Comparison of ENCODE assay signal across 1 cellular context in the genomic region with DNA sequence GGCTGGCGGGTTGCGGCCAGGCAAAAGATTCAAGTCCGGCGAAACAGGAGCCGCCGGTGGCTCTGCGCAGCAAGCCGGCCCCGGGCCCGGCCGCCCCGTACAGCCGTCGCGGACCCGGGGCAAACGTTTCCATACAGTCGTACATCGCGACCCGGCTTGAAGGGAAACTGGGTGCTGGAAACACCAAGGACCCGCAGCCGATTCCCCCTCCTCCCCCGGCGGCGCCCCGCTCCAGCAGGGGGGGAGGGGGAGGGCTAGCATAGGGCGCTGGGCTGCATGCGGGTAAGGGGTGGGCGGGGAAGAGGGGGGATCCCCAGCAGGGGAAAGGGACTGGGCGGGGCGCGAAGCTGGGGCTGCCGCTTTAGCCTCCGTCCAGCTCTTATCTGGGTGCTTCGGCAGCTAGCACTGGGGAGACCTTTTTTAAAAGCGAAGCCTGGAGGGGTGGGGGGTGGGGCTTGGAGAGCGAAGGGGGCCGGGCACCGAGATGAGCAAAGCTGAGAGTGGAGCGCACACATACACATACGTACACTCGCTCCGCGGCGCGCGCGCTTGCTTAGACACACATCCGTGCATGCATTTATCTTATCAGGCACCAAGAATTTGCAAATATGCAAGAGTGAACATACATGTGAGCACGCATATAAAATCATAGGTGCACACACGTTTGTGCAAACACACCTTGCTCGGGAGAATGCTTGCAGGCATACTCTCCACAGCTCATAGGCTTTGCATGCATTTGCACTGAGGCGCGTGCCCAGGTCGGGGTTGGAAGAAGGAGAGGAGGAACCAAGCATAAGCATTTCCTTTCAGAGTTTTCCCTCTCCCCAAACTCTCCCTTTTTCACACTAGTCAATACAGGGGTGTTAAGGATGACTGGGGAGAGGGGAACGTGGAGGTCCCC.
TF ChIP-seq lines count a peak whose summit lies in the region.

No MANE protein-coding gene starts in this region.

TF ChIP-seq in K562, 482 proteins besides CTCF, POLR2A, EP300 and RAD21 (continues in another document):
- TF ChIP-seq, protein P1, sequence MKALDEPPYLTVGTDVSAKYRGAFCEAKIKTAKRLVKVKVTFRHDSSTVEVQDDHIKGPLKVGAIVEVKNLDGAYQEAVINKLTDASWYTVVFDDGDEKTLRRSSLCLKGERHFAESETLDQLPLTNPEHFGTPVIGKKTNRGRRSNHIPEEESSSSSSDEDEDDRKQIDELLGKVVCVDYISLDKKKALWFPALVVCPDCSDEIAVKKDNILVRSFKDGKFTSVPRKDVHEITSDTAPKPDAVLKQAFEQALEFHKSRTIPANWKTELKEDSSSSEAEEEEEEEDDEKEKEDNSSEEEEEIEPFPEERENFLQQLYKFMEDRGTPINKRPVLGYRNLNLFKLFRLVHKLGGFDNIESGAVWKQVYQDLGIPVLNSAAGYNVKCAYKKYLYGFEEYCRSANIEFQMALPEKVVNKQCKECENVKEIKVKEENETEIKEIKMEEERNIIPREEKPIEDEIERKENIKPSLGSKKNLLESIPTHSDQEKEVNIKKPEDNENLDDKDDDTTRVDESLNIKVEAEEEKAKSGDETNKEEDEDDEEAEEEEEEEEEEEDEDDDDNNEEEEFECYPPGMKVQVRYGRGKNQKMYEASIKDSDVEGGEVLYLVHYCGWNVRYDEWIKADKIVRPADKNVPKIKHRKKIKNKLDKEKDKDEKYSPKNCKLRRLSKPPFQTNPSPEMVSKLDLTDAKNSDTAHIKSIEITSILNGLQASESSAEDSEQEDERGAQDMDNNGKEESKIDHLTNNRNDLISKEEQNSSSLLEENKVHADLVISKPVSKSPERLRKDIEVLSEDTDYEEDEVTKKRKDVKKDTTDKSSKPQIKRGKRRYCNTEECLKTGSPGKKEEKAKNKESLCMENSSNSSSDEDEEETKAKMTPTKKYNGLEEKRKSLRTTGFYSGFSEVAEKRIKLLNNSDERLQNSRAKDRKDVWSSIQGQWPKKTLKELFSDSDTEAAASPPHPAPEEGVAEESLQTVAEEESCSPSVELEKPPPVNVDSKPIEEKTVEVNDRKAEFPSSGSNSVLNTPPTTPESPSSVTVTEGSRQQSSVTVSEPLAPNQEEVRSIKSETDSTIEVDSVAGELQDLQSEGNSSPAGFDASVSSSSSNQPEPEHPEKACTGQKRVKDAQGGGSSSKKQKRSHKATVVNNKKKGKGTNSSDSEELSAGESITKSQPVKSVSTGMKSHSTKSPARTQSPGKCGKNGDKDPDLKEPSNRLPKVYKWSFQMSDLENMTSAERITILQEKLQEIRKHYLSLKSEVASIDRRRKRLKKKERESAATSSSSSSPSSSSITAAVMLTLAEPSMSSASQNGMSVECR (CRISPR knock-in tag; IDR thresholded peaks at IDR 0.05): 0 out of 2 replicates have a peak, but pooled peaks have one; percentile 0
- TF ChIP-seq TAL1 (IDR thresholded peaks at IDR 0.05): no peak
- TF ChIP-seq, protein P2, sequence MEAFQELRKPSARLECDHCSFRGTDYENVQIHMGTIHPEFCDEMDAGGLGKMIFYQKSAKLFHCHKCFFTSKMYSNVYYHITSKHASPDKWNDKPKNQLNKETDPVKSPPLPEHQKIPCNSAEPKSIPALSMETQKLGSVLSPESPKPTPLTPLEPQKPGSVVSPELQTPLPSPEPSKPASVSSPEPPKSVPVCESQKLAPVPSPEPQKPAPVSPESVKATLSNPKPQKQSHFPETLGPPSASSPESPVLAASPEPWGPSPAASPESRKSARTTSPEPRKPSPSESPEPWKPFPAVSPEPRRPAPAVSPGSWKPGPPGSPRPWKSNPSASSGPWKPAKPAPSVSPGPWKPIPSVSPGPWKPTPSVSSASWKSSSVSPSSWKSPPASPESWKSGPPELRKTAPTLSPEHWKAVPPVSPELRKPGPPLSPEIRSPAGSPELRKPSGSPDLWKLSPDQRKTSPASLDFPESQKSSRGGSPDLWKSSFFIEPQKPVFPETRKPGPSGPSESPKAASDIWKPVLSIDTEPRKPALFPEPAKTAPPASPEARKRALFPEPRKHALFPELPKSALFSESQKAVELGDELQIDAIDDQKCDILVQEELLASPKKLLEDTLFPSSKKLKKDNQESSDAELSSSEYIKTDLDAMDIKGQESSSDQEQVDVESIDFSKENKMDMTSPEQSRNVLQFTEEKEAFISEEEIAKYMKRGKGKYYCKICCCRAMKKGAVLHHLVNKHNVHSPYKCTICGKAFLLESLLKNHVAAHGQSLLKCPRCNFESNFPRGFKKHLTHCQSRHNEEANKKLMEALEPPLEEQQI (IDR thresholded peaks at IDR 0.05): no peak
- peak; percentile 3 for TF ChIP-seq HNRNPLL (IDR thresholded peaks at IDR 0.05; ENCODE audit: low read depth, low read length, poor library complexity, severe bottlenecking)
- TF ChIP-seq ZSCAN29 (IDR thresholded peaks at IDR 0.05): no peak
- TF ChIP-seq, protein P3, sequence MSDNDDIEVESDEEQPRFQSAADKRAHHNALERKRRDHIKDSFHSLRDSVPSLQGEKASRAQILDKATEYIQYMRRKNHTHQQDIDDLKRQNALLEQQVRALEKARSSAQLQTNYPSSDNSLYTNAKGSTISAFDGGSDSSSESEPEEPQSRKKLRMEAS (CRISPR knock-in tag; IDR thresholded peaks at IDR 0.05): peak; percentile 59
- no peak for TF ChIP-seq ZNF212 (CRISPR knock-in tag; IDR thresholded peaks at IDR 0.05)
- no peak for TF ChIP-seq IFI16 (CRISPR knock-in tag; IDR thresholded peaks at IDR 0.05)
- TF ChIP-seq, protein P4, sequence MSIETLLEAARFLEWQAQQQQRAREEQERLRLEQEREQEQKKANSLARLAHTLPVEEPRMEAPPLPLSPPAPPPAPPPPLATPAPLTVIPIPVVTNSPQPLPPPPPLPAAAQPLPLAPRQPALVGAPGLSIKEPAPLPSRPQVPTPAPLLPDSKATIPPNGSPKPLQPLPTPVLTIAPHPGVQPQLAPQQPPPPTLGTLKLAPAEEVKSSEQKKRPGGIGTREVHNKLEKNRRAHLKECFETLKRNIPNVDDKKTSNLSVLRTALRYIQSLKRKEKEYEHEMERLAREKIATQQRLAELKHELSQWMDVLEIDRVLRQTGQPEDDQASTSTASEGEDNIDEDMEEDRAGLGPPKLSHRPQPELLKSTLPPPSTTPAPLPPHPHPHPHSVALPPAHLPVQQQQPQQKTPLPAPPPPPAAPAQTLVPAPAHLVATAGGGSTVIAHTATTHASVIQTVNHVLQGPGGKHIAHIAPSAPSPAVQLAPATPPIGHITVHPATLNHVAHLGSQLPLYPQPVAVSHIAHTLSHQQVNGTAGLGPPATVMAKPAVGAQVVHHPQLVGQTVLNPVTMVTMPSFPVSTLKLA (conservative IDR thresholded peaks at IDR 0.05): peak in 1 of 2 experiments; percentile 46; a peak in 1 of 4 replicates
- no peak for TF ChIP-seq RFX7 (CRISPR knock-in tag; IDR thresholded peaks at IDR 0.05)
- TF ChIP-seq CBX3 (IDR thresholded peaks at IDR 0.05; ENCODE audit: borderline replicate concordance in 1 of 2, low read length in 2 of 2): 0 out of 3 replicates have a peak, but pooled peaks of 1 of the 2 experiments have one; percentile 9
- peak; percentile 74; the same call in 1 of the 2 replicates for TF ChIP-seq HDAC2 (IDR thresholded peaks at IDR 0.05)
- TF ChIP-seq, protein P5, sequence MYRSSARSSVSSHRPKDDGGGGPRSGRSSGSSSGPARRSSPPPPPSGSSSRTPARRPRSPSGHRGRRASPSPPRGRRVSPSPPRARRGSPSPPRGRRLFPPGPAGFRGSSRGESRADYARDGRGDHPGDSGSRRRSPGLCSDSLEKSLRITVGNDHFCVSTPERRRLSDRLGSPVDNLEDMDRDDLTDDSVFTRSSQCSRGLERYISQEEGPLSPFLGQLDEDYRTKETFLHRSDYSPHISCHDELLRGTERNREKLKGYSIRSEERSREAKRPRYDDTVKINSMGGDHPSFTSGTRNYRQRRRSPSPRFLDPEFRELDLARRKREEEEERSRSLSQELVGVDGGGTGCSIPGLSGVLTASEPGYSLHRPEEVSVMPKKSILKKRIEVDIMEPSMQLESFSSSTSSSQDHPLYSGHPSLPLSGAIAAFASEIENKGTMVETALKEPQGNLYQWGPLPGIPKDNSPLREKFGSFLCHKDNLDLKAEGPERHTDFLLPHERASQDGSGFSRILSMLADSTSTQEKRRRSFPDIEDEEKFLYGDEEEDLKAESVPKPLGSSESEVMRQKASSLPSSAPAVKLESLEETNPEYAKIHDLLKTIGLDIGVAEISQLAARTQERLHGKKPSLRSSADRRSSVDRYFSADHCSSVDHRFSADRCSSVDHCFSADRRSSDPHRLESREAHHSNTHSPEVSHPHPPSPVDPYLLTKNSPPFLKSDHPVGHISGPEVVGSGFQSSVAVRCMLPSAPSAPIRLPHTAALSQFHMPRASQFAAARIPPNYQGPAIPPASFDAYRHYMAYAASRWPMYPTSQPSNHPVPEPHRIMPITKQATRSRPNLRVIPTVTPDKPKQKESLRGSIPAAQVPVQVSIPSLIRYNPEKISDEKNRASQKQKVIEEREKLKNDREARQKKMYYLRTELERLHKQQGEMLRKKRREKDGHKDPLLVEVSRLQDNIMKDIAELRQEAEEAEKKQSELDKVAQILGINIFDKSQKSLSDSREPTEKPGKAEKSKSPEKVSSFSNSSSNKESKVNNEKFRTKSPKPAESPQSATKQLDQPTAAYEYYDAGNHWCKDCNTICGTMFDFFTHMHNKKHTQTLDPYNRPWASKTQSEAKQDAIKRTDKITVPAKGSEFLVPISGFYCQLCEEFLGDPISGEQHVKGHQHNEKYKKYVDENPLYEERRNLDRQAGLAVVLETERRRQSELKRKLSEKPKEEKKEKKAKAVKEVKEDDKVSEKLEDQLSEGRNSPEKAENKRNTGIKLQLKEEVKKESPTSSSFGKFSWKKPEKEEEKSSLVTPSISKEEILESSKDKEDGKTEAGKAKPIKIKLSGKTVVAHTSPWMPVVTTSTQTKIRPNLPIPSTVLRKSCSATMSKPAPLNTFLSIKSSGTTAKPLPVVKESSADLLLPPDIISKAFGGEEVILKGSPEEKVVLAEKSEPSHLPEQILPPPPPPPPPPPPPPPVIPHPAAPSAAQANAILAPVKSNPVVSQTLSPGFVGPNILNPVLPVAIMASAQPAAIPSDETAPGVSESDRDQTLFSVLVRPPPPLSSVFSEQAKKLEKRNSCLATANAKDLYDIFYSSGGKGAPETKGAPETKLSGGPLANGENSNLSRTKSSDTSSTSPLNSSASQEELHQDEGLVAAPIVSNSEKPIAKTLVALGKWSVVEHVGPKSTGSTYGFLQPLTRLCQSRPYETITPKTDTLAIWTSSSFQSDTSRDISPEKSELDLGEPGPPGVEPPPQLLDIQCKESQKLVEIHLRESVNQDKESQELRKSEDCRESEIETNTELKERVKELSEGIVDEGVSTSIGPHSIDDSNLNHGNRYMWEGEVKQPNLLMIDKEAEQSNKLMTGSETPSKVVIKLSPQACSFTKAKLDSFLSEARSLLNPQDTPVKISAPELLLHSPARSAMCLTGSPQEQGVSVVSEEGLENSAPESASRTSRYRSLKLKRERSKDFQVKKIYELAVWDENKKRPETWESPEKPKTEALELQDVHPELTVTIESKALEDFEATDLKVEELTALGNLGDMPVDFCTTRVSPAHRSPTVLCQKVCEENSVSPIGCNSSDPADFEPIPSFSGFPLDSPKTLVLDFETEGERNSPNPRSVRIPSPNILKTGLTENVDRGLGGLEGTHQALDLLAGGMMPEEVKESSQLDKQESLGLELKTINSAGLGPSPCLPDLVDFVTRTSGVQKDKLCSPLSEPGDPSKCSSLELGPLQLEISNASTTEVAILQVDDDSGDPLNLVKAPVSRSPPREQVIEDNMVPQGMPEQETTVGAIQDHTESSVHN (IDR thresholded peaks at IDR 0.05; ENCODE audit: borderline replicate concordance in 1 of 2, low read depth in 1 of 2): no peak
- no peak for TF ChIP-seq ZFX (CRISPR knock-in tag; IDR thresholded peaks at IDR 0.05)
- TF ChIP-seq CREB1 (IDR thresholded peaks at IDR 0.05): no peak
- 0 out of 2 replicates have a peak, but pooled peaks have one; percentile 22 for TF ChIP-seq CREB1 (CRISPR knock-in tag; IDR thresholded peaks at IDR 0.05)
- no peak for TF ChIP-seq SOX6 (IDR thresholded peaks at IDR 0.05)
- no peak for TF ChIP-seq U2AF1 (optimal IDR thresholded peaks at IDR 0.05; ENCODE audit: low read depth, low read length)
- TF ChIP-seq NR2C1 (IDR thresholded peaks at IDR 0.05): no peak
- no peak for TF ChIP-seq NR2C1 (tag; IDR thresholded peaks at IDR 0.05)
- TF ChIP-seq KHSRP (IDR thresholded peaks at IDR 0.05): no peak
- TF ChIP-seq RCOR1 (IDR thresholded peaks at IDR 0.05; ENCODE audit: borderline replicate concordance in 1 of 2, low read depth in 2 of 2, low read length in 2 of 2): no peak
- no peak for TF ChIP-seq KLF13 (tag; IDR thresholded peaks at IDR 0.05; ENCODE audit: borderline replicate concordance, low read depth)
- no peak for TF ChIP-seq PML (IDR thresholded peaks at IDR 0.05; ENCODE audit: low read length)
- TF ChIP-seq, protein P6, sequence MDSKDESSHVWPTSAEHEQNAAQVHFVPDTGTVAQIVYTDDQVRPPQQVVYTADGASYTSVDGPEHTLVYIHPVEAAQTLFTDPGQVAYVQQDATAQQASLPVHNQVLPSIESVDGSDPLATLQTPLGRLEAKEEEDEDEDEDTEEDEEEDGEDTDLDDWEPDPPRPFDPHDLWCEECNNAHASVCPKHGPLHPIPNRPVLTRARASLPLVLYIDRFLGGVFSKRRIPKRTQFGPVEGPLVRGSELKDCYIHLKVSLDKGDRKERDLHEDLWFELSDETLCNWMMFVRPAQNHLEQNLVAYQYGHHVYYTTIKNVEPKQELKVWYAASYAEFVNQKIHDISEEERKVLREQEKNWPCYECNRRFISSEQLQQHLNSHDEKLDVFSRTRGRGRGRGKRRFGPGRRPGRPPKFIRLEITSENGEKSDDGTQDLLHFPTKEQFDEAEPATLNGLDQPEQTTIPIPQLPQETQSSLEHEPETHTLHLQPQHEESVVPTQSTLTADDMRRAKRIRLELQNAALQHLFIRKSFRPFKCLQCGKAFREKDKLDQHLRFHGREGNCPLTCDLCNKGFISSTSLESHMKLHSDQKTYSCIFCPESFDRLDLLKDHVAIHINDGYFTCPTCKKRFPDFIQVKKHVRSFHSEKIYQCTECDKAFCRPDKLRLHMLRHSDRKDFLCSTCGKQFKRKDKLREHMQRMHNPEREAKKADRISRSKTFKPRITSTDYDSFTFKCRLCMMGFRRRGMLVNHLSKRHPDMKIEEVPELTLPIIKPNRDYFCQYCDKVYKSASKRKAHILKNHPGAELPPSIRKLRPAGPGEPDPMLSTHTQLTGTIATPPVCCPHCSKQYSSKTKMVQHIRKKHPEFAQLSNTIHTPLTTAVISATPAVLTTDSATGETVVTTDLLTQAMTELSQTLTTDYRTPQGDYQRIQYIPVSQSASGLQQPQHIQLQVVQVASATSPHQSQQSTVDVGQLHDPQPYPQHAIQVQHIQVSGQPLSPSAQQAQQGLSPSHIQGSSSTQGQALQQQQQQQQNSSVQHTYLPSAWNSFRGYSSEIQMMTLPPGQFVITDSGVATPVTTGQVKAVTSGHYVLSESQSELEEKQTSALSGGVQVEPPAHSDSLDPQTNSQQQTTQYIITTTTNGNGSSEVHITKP (IDR thresholded peaks at IDR 0.05; ENCODE audit: partially characterized antibody): peak; percentile 96
- TF ChIP-seq, protein P7, sequence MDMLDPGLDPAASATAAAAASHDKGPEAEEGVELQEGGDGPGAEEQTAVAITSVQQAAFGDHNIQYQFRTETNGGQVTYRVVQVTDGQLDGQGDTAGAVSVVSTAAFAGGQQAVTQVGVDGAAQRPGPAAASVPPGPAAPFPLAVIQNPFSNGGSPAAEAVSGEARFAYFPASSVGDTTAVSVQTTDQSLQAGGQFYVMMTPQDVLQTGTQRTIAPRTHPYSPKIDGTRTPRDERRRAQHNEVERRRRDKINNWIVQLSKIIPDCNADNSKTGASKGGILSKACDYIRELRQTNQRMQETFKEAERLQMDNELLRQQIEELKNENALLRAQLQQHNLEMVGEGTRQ (CRISPR knock-in tag; IDR thresholded peaks at IDR 0.05): no peak
- peak; percentile 74 for TF ChIP-seq CHD1 (IDR thresholded peaks at IDR 0.05; ENCODE audit: low read length)
- TF ChIP-seq ZNF707 (CRISPR knock-in tag; conservative IDR thresholded peaks at IDR 0.05): no peak
- 0 out of 2 replicates have a peak, but pooled peaks have one; percentile 12 for TF ChIP-seq SMARCA4 (IDR thresholded peaks at IDR 0.05)
- TF ChIP-seq MED1 (CRISPR knock-in tag; IDR thresholded peaks at IDR 0.05; ENCODE audit: borderline replicate concordance): no peak
